In the genomic region with DNA sequence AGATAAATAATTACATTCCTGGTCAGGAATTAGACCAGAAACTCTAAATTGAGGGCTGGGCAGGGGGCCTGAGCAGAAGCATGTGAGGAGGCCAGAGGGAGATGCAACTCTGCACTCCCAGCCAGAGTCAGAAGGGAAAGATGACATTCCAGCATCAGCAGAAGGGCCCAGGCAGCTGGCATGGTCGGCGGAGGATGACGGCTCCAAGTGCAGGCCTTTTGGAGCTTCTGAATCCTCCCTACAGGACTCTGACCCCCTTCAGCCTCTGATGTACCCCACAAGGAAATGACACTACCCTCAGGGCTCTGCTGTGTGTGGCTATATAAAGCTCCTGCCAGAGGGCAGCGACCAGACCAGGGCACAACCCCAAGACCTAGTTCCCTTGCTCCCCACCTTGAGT, we compare ENCODE assay signal across 19 cellular contexts. TPM values are rescaled to one million over a fixed set of nuclear protein-coding genes. Genes with fewer than 3 reads are reported as not detected.
DNase-seq lines count a peak whose midpoint lies in the region; ATAC-seq and TF ChIP-seq lines count a peak whose summit lies in the region.
"Had no signal": no experiment of that assay in that cellular context is flagged by ENCODE, and none has a peak within 500 bp of the region (broad histone marks: within the 10 kb centered on the region; RNA-seq: fewer than 3 reads in every experiment).

No MANE protein-coding gene starts in this region.

- H3K9me3 Mint-ChIP-seq in central memory CD8-positive, alpha-beta T cell, result no peaks in the 10 kb centered on the region
- H3K9me3 Mint-ChIP-seq in nephron progenitor cell, result no peaks in the 10 kb centered on the region
- H3K9me3 Mint-ChIP-seq in activated T-helper 1 cell treated with anti-CD3 and anti-CD28 coated beads, Interleukin-12 subunit alpha, Interleukin-12 subunit beta, Interleukin-2, Interleukin-4 antibody, amounts not matched to agents 30 ng/mL and 10 ng/mL and 1 ng/mL, durations not matched to agents 14 hours and 24 hours and 36 hours, result no peaks in the 10 kb centered on the region

- in situ Hi-C loops in G401 (cut with HindIII; ENCODE audit: low sequenced_read_pairs), result no loop called here

- peaks cover 16% of the 10 kb centered on the region for H3K4me1 Mint-ChIP-seq in central memory CD8-positive, alpha-beta T cell
- H3K4me1 Mint-ChIP-seq in nephron progenitor cell, result peaks cover 42% of the 10 kb centered on the region
- H3K4me1 Mint-ChIP-seq in activated T-helper 1 cell treated with anti-CD3 and anti-CD28 coated beads, Interleukin-12 subunit alpha, Interleukin-12 subunit beta, Interleukin-2, Interleukin-4 antibody, amounts not matched to agents 30 ng/mL and 10 ng/mL and 1 ng/mL, durations not matched to agents 14 hours and 24 hours and 36 hours (ENCODE audit: low read depth), result peaks cover 24% of the 10 kb centered on the region

- ATAC-seq in central memory CD8-positive, alpha-beta T cell (replicated peaks; ENCODE audit: extremely low read depth, poor library complexity, severe bottlenecking), result no peak
- no peak for ATAC-seq in GM19395 (IDR thresholded peaks at IDR 0.05; ENCODE audit: unreplicated experiment)
- ATAC-seq: HCT116 had no signal

- H3K36me3 Mint-ChIP-seq in central memory CD8-positive, alpha-beta T cell (ENCODE audit: insufficient read depth), result peaks cover 7% of the 10 kb centered on the region
- H3K36me3 Mint-ChIP-seq in nephron progenitor cell (ENCODE audit: low read depth), result no peaks in the 10 kb centered on the region
- no peaks in the 10 kb centered on the region for H3K36me3 Mint-ChIP-seq in activated T-helper 1 cell treated with anti-CD3 and anti-CD28 coated beads, Interleukin-12 subunit alpha, Interleukin-12 subunit beta, Interleukin-2, Interleukin-4 antibody, amounts not matched to agents 30 ng/mL and 10 ng/mL and 1 ng/mL, durations not matched to agents 14 hours and 24 hours and 36 hours (ENCODE audit: low read depth)

- intact Hi-C loops in activated T-helper 1 cell treated with anti-CD3 and anti-CD28 coated beads, Interleukin-12 subunit alpha, Interleukin-12 subunit beta, Interleukin-2, Interleukin-4 antibody, amounts not matched to agents 30 ng/mL and 10 ng/mL and 1 ng/mL, durations not matched to agents 14 hours and 24 hours and 36 hours (cut with micrococcal nuclease), result loop anchor here (5.0 kb wide), 2 partner anchors 198 to 442 kb away; no protein-coding TSS in a partner anchor

- peaks cover 44% of the 10 kb centered on the region for H3K27me3 Mint-ChIP-seq in central memory CD8-positive, alpha-beta T cell
- peaks cover 60% of the 10 kb centered on the region for H3K27me3 Mint-ChIP-seq in nephron progenitor cell (ENCODE audit: low read depth, poor library complexity)
- H3K27me3 Mint-ChIP-seq in activated T-helper 1 cell treated with anti-CD3 and anti-CD28 coated beads, Interleukin-12 subunit alpha, Interleukin-12 subunit beta, Interleukin-2, Interleukin-4 antibody, amounts not matched to agents 30 ng/mL and 10 ng/mL and 1 ng/mL, durations not matched to agents 14 hours and 24 hours and 36 hours (ENCODE audit: insufficient read depth), result peaks cover 45% of the 10 kb centered on the region

- no peak overlapping the region for H3K27ac Mint-ChIP-seq in central memory CD8-positive, alpha-beta T cell (ENCODE audit: low read depth)
- no peak overlapping the region for H3K27ac Mint-ChIP-seq in nephron progenitor cell
- H3K27ac Mint-ChIP-seq in activated T-helper 1 cell treated with anti-CD3 and anti-CD28 coated beads, Interleukin-12 subunit alpha, Interleukin-12 subunit beta, Interleukin-2, Interleukin-4 antibody, amounts not matched to agents 30 ng/mL and 10 ng/mL and 1 ng/mL, durations not matched to agents 14 hours and 24 hours and 36 hours, result no peak overlapping the region

- DNase-seq in NCI-H1694 (lab: John Stamatoyannopoulos, UW), result peak; percentile 23
- DNase-seq in NCI-H1694 treated with DMSO at 0.1 percent for 48 hours (lab: John Stamatoyannopoulos, UW), result no peak
- DNase-seq in G401 (ENCODE audit: low spot score), result peak; percentile 44
- no peak for DNase-seq in central memory CD8-positive, alpha-beta T cell (ENCODE audit: low spot score in 2 of 2)
- no peak for DNase-seq in nephron progenitor cell
- no peak for DNase-seq in foreskin melanocyte
- DNase-seq in activated T-helper 1 cell treated with anti-CD3 and anti-CD28 coated beads, Interleukin-12 subunit alpha, Interleukin-12 subunit beta, Interleukin-2, Interleukin-4 antibody, amounts not matched to agents 30 ng/mL and 10 ng/mL and 1 ng/mL, durations not matched to agents 14 hours and 24 hours and 36 hours (ENCODE audit: low spot score), result no peak
- DNase-seq: activated CD4-positive, alpha-beta T cell treated with anti-CD3 and anti-CD28 coated beads for 48 hours; activated CD8-positive, alpha-beta memory T cell treated with anti-CD3 and anti-CD28 coated beads, Interleukin-2, amount 50 U/mL, for 4 hours; activated gamma-delta T cell treated with Interleukin-2 at 50 U/mL for 16 hours; aorta; KBM-7; kidney; NCI-H526 treated with DMSO at 0.1 percent for 48 hours; testis had no signal

- no peak for TF ChIP-seq CTCF in nephron progenitor cell (IDR thresholded peaks at IDR 0.05)

- peak overlapping the region; percentile 84 for H3K4me3 Mint-ChIP-seq in central memory CD8-positive, alpha-beta T cell
- H3K4me3 Mint-ChIP-seq in nephron progenitor cell, result peak overlapping the region; percentile 79
- H3K4me3 Mint-ChIP-seq in activated T-helper 1 cell treated with anti-CD3 and anti-CD28 coated beads, Interleukin-12 subunit alpha, Interleukin-12 subunit beta, Interleukin-2, Interleukin-4 antibody, amounts not matched to agents 30 ng/mL and 10 ng/mL and 1 ng/mL, durations not matched to agents 14 hours and 24 hours and 36 hours, result no peak overlapping the region

RNA-seq across cellular contexts. Expression of gene LRFN2, which starts 1.9 kb away (rescaled TPM):
- total RNA-seq in G401 (2014; rRNA removed; shearing (Covaris generic)), result not detected in 2 replicates
- total RNA-seq in activated T-helper 1 cell treated with anti-CD3 and anti-CD28 coated beads, Interleukin-12 subunit alpha, Interleukin-12 subunit beta, Interleukin-2, Interleukin-4 antibody, amounts not matched to agents 30 ng/mL and 10 ng/mL and 1 ng/mL, durations not matched to agents 14 hours and 24 hours and 36 hours, result 0.29 TPM in 2 replicates
- total RNA-seq: aorta, kidney, right atrium auricular region, SK-MEL-5 had no signal

Comparison
In these comparisons a context has a peak if more than half of its experiments do, and no peak if none do; other contexts are left out.
1. DNase-seq: peak in NCI-H1694 (single experiment) and G401 (single experiment); none in NCI-H1694 treated with DMSO at 0.1 percent for 48 hours (single experiment), central memory CD8-positive, alpha-beta T cell (0 of 2), nephron progenitor cell (single experiment), foreskin melanocyte (single experiment) and activated T-helper 1 cell treated with anti-CD3 and anti-CD28 coated beads, Interleukin-12 subunit alpha, Interleukin-12 subunit beta, Interleukin-2, Interleukin-4 antibody, amounts not matched to agents 30 ng/mL and 10 ng/mL and 1 ng/mL, durations not matched to agents 14 hours and 24 hours and 36 hours (single experiment).